ENCODE assay signal across 27 cellular contexts in the genomic region with DNA sequence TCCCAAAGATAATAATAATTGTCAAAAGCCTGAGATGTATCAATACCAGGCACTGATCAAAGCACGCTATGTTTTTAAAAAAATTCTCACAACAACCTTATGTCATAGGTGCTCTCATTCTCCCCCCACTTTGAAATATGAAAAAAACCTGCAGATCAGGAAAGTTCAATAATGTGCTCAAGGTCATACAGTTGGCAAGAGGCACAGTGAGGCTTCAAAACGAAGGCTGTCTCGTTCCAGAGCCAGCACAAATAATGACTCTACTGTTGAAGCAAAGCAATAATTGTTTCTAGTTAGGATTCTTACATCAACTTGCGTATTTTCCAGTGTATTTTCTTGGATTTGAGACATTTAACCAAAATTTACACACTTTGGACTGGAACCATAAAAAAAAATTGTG.
"Had no signal": no experiment of that assay in that cellular context is flagged by ENCODE, and none has a peak within 500 bp of the region (broad histone marks: within the 10 kb centered on the region; RNA-seq: fewer than 3 reads in every experiment).

No MANE protein-coding gene starts in this region.

- H3K4me1 Mint-ChIP-seq: activated CD4-positive, alpha-beta T cell treated with anti-CD3 and anti-CD28 coated beads for 36 hours; activated CD4-positive, alpha-beta T cell treated with anti-CD3 and anti-CD28 coated beads, Interleukin-2, amount 10 ng/mL, durations not matched to agents 24 days and 14 days; activated CD8-positive, alpha-beta memory T cell treated with anti-CD3 and anti-CD28 coated beads, Interleukin-2, amount 10 ng/mL, durations not matched to agents 7 days and 5 days had no signal

- H3K4me3 ChIP-seq: colonic mucosa, esophagus squamous epithelium, gastroesophageal sphincter had no signal

- FAIRE-seq: astrocyte, endometrium had no signal

- H3K27ac ChIP-seq: colonic mucosa, epithelial cell of prostate, esophagus squamous epithelium, gastroesophageal sphincter had no signal

- H3K9me3 ChIP-seq: colonic mucosa had no signal

- ATAC-seq: activated CD4-positive, alpha-beta T cell treated with anti-CD3 and anti-CD28 coated beads for 36 hours; activated CD8-positive, alpha-beta memory T cell treated with anti-CD3 and anti-CD28 coated beads, Interleukin-2, amount 10 ng/mL, durations not matched to agents 7 days and 5 days; activated CD8-positive, alpha-beta T cell treated with anti-CD3 and anti-CD28 coated beads, Interleukin-2, amount 10 ng/mL, durations not matched to agents 7 days and 5 days; gastroesophageal sphincter had no signal

- H3K36me3 Mint-ChIP-seq: activated CD4-positive, alpha-beta memory T cell treated with anti-CD3 and anti-CD28 coated beads for 36 hours; activated CD8-positive, alpha-beta memory T cell treated with anti-CD3 and anti-CD28 coated beads, Interleukin-2, amount 10 ng/mL, durations not matched to agents 7 days and 5 days; activated naive CD8-positive, alpha-beta T cell had no signal

- DNase-seq: activated CD4-positive, alpha-beta memory T cell treated with anti-CD3 and anti-CD28 coated beads for 36 hours; activated CD4-positive, alpha-beta T cell treated with anti-CD3 and anti-CD28 coated beads for 36 hours; activated CD4-positive, alpha-beta T cell treated with anti-CD3 and anti-CD28 coated beads, Interleukin-2, amount 10 ng/mL, durations not matched to agents 24 days and 14 days; activated CD4-positive, CD25-positive, alpha-beta regulatory T cell; activated CD4-positive, CD25-positive, alpha-beta regulatory T cell treated with anti-CD3 and anti-CD28 coated beads, Interleukin-2, amount 50 U/mL, for 72 hours; activated CD8-positive, alpha-beta memory T cell treated with anti-CD3 and anti-CD28 coated beads, Interleukin-2, amount 10 ng/mL, durations not matched to agents 7 days and 5 days; activated CD8-positive, alpha-beta memory T cell treated with anti-CD3 and anti-CD28 coated beads, Interleukin-2, amount 50 U/mL, for 4 hours; activated CD8-positive, alpha-beta T cell treated with anti-CD3 and anti-CD28 coated beads, Interleukin-2, amount 10 ng/mL, durations not matched to agents 7 days and 5 days; activated gamma-delta T cell treated with Interleukin-2 at 50 U/mL for 16 hours; activated naive CD4-positive, alpha-beta T cell treated with anti-CD3 and anti-CD28 coated beads, Interleukin-2, amount 50 U/mL, for 16 hours; activated naive CD4-positive, alpha-beta T cell treated with Interleukin-2 at 50 U/mL for 16 hours; activated T-cell treated with anti-CD3 and anti-CD28 coated beads, Interleukin-2, amount 50 U/mL, for 1 hour; activated T-cell treated with anti-CD3 and anti-CD28 coated beads, Interleukin-2, amount 50 U/mL, for 72 hours; amniotic stem cell; anterior cingulate cortex; central memory CD4-positive, alpha-beta T cell; cerebellar nuclear complex; colonic mucosa; effector CD8-positive, alpha-beta T cell; esophagus squamous epithelium; foreskin melanocyte; T-helper 2 cell had no signal

- H3K4me1 ChIP-seq: colonic mucosa, esophagus squamous epithelium, gastroesophageal sphincter had no signal

- H3K9me3 Mint-ChIP-seq: activated CD4-positive, alpha-beta memory T cell treated with anti-CD3 and anti-CD28 coated beads for 36 hours; activated CD4-positive, alpha-beta T cell treated with anti-CD3 and anti-CD28 coated beads, Interleukin-2, amount 10 ng/mL, durations not matched to agents 24 days and 14 days; activated T-cell treated with anti-CD3 and anti-CD28 coated beads, Interleukin-2, amount 50 U/mL, for 72 hours had no signal

- H3K27me3 Mint-ChIP-seq: activated CD4-positive, alpha-beta memory T cell treated with anti-CD3 and anti-CD28 coated beads for 36 hours; activated CD4-positive, alpha-beta T cell treated with anti-CD3 and anti-CD28 coated beads, Interleukin-2, amount 10 ng/mL, durations not matched to agents 24 days and 14 days; activated CD8-positive, alpha-beta memory T cell treated with anti-CD3 and anti-CD28 coated beads, Interleukin-2, amount 10 ng/mL, durations not matched to agents 7 days and 5 days; activated naive CD8-positive, alpha-beta T cell had no signal

- H3K27ac Mint-ChIP-seq: activated CD4-positive, alpha-beta memory T cell treated with anti-CD3 and anti-CD28 coated beads for 36 hours; activated CD4-positive, alpha-beta T cell treated with anti-CD3 and anti-CD28 coated beads for 36 hours; activated CD4-positive, alpha-beta T cell treated with anti-CD3 and anti-CD28 coated beads, Interleukin-2, amount 10 ng/mL, durations not matched to agents 24 days and 14 days; activated CD8-positive, alpha-beta memory T cell treated with anti-CD3 and anti-CD28 coated beads, Interleukin-2, amount 10 ng/mL, durations not matched to agents 7 days and 5 days; activated CD8-positive, alpha-beta T cell treated with anti-CD3 and anti-CD28 coated beads, Interleukin-2, amount 10 ng/mL, durations not matched to agents 7 days and 5 days; activated naive CD8-positive, alpha-beta T cell; activated T-cell treated with anti-CD3 and anti-CD28 coated beads, Interleukin-2, amount 50 U/mL, for 72 hours had no signal

- H3K4me3 Mint-ChIP-seq: activated CD4-positive, alpha-beta memory T cell treated with anti-CD3 and anti-CD28 coated beads for 36 hours; activated CD4-positive, alpha-beta T cell treated with anti-CD3 and anti-CD28 coated beads for 36 hours; activated CD4-positive, alpha-beta T cell treated with anti-CD3 and anti-CD28 coated beads, Interleukin-2, amount 10 ng/mL, durations not matched to agents 24 days and 14 days; activated CD8-positive, alpha-beta memory T cell treated with anti-CD3 and anti-CD28 coated beads, Interleukin-2, amount 10 ng/mL, durations not matched to agents 7 days and 5 days; activated CD8-positive, alpha-beta T cell treated with anti-CD3 and anti-CD28 coated beads, Interleukin-2, amount 10 ng/mL, durations not matched to agents 7 days and 5 days; activated naive CD8-positive, alpha-beta T cell; activated T-cell treated with anti-CD3 and anti-CD28 coated beads, Interleukin-2, amount 50 U/mL, for 72 hours had no signal

- H3K27me3 ChIP-seq: colonic mucosa, esophagus squamous epithelium, gastroesophageal sphincter had no signal

- H3K36me3 ChIP-seq: colonic mucosa, esophagus squamous epithelium, gastroesophageal sphincter had no signal
